Comparison of ENCODE assay signal across 32 cellular contexts in the genomic region with DNA sequence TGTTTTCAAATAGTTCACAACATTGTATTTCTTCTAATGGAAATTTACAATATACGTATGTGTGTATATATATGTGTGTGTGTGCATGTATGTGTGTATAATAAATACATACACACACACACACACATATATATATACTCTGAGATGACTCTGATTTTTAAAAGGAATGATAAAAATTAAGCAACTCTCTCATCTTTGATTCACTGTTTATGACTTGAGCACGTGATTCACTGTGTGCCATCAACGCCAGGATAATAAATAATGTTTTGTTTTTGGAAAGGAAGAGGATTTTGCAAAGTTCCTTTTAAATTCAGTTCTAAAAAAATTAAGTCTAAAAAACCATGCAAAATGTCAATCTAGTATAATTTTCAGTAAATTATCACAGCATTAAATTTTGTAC.
"Had no signal": no experiment of that assay in that cellular context is flagged by ENCODE, and none has a peak within 500 bp of the region (broad histone marks: within the 10 kb centered on the region; RNA-seq: fewer than 3 reads in every experiment).

No MANE protein-coding gene starts in this region.

- ATAC-seq: activated naive CD4-positive, alpha-beta T cell treated with anti-CD3 and anti-CD28 coated beads, Interleukin-2, amount 50 U/mL, for 72 hours; activated naive CD8-positive, alpha-beta T cell treated with anti-CD3 and anti-CD28 coated beads, Interleukin-2, amount 50 U/mL, for 24 hours; activated T-cell treated with anti-CD3 and anti-CD28 coated beads, Interleukin-2, amount 50 U/mL, for 4 hours; activated T-cell treated with anti-CD3 and anti-CD28 coated beads, Interleukin-2, amount 50 U/mL, for 72 hours; activated T-helper 17 cell treated with anti-CD3 and anti-CD28 coated beads, Interleukin-2, amount 50 U/mL, for 72 hours; body of pancreas had no signal

- H3K4me3 ChIP-seq: adrenal gland, ascending aorta, body of pancreas, breast epithelium, cardiac muscle cell had no signal

- DNase-seq: activated effector memory CD4-positive, alpha-beta T cell treated with anti-CD3 and anti-CD28 coated beads, Interleukin-2, amount 50 U/mL, for 16 hours; activated effector memory CD4-positive, alpha-beta T cell treated with Interleukin-2 at 50 U/mL for 16 hours; activated gamma-delta T cell; activated gamma-delta T cell treated with Interleukin-2 at 50 U/mL for 16 hours; activated naive CD4-positive, alpha-beta T cell; activated naive CD4-positive, alpha-beta T cell treated with anti-CD3 and anti-CD28 coated beads for 36 hours; activated naive CD4-positive, alpha-beta T cell treated with anti-CD3 and anti-CD28 coated beads, Interleukin-2, amount 10 ng/mL, durations not matched to agents 7 days and 5 days; activated naive CD4-positive, alpha-beta T cell treated with anti-CD3 and anti-CD28 coated beads, Interleukin-2, amount 50 U/mL, for 16 hours; activated naive CD4-positive, alpha-beta T cell treated with Interleukin-2 at 50 U/mL for 16 hours; activated naive CD8-positive, alpha-beta T cell treated with anti-CD3 and anti-CD28 coated beads for 36 hours; activated naive CD8-positive, alpha-beta T cell treated with anti-CD3 and anti-CD28 coated beads, Interleukin-2, amount 10 ng/mL, durations not matched to agents 7 days and 5 days; activated naive CD8-positive, alpha-beta T cell treated with anti-CD3 and anti-CD28 coated beads, Interleukin-2, amount 50 U/mL, for 24 hours; activated T-cell treated with anti-CD3 and anti-CD28 coated beads, Interleukin-2, amount 50 U/mL, for 4 hours; activated T-cell treated with anti-CD3 and anti-CD28 coated beads, Interleukin-2, amount 50 U/mL, for 48 hours; activated T-cell treated with anti-CD3 and anti-CD28 coated beads, Interleukin-2, amount 50 U/mL, for 72 hours; adrenal gland; amniotic stem cell; amygdala; anterior cingulate cortex; aorta; body of pancreas; brain microvascular endothelial cell; caudate nucleus; central memory CD4-positive, alpha-beta T cell; cerebellar nuclear complex had no signal

- H3K4me1 ChIP-seq: ascending aorta, body of pancreas, breast epithelium had no signal

- H3K27me3 ChIP-seq: adrenal gland, ascending aorta, body of pancreas, brain microvascular endothelial cell, breast epithelium, cardiac muscle cell had no signal

- H3K9me3 ChIP-seq: adrenal gland, ascending aorta, body of pancreas, breast epithelium had no signal

- H3K36me3 ChIP-seq: ascending aorta, brain microvascular endothelial cell, breast epithelium had no signal

- FAIRE-seq: astrocyte, bronchial epithelial cell had no signal

- H3K27ac ChIP-seq: adrenal gland, ascending aorta, body of pancreas, brain microvascular endothelial cell, breast epithelium, cardiac muscle cell had no signal
